Comparison of ENCODE assay signal across 32 cellular contexts in the genomic region with DNA sequence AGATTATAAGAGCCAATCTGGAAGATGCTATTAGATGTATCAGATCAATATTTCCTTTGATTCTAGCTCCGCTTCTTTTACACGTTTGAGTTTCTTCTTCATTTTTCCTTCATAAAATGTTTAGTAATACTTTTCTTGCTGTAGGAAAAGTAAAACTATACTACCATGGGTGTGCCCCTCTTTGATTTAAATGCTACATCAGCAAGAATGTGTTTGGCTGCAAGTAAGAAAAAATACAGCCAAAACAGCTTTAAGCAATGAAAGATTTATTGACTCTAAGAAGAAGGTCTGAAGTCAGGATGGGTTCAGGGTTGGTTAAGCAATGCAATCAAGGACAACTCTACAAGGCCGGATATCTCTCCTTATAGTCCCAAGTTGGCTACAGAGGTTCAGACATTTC.
"Had no signal": no experiment of that assay in that cellular context is flagged by ENCODE, and none has a peak within 500 bp of the region (broad histone marks: within the 10 kb centered on the region; RNA-seq: fewer than 3 reads in every experiment).

No MANE protein-coding gene starts in this region.

- H3K27me3 ChIP-seq: neutrophil, spleen, suprapubic skin, testis, tibial artery, transverse colon, upper lobe of right lung, uterus had no signal

- H2AFZ ChIP-seq: parathyroid adenoma had no signal

- H3K4me2 ChIP-seq: smooth muscle cell had no signal

- H3K9me3 ChIP-seq: neutrophil, psoas muscle, spleen, suprapubic skin, testis, tibial artery, transverse colon, upper lobe of right lung, uterus had no signal

- H3K36me3 Mint-ChIP-seq: naive thymus-derived CD8-positive, alpha-beta T cell; natural killer cell treated with Interleukin-12 subunit alpha and Interleukin-12 subunit beta and Interleukin-15 and Interleukin-18, amount 100 ng/mL, for 72 hours; stimulated activated memory B cell treated with anti-CD40 and anti-IgM and Interleukin-4, amounts not matched to agents 10 μg/mL and 1 μg/mL and 100 μg/mL, for 72 hours; type B pancreatic cell had no signal

- H3K4me1 Mint-ChIP-seq: naive thymus-derived CD8-positive, alpha-beta T cell; stimulated activated memory B cell treated with anti-CD40 and anti-IgM and Interleukin-4, amounts not matched to agents 10 μg/mL and 1 μg/mL and 100 μg/mL, for 72 hours; stimulated activated naive CD8-positive, alpha-beta T cell treated with anti-CD3 and anti-CD28 coated beads, Interleukin-15, amount 100 ng/mL, for 72 hours had no signal

- H3K27ac ChIP-seq: neutrophil, parathyroid adenoma, psoas muscle, skin epidermis, spleen, suprapubic skin, testis, tibial artery, transverse colon, upper lobe of right lung, uterus had no signal

- H3K27me3 Mint-ChIP-seq: progenitor cell of endocrine pancreas had no signal

- H3K79me2 ChIP-seq: parathyroid adenoma had no signal

- H3K4me1 ChIP-seq: parathyroid adenoma, psoas muscle, spleen, suprapubic skin, testis, tibial artery, transverse colon, uterus had no signal

- H3K4me3 Mint-ChIP-seq: naive thymus-derived CD8-positive, alpha-beta T cell; natural killer cell treated with Interleukin-12 subunit alpha and Interleukin-12 subunit beta and Interleukin-15 and Interleukin-18, amount 100 ng/mL, for 72 hours; nephron progenitor cell; neural crest cell; stimulated activated memory B cell treated with anti-CD40 and anti-IgM and Interleukin-4, amounts not matched to agents 10 μg/mL and 1 μg/mL and 100 μg/mL, for 72 hours; stimulated activated naive CD8-positive, alpha-beta T cell treated with anti-CD3 and anti-CD28 coated beads, Interleukin-15, amount 100 ng/mL, for 72 hours; type B pancreatic cell had no signal

- H3K27ac Mint-ChIP-seq: naive thymus-derived CD8-positive, alpha-beta T cell; natural killer cell treated with Interleukin-12 subunit alpha and Interleukin-12 subunit beta and Interleukin-15 and Interleukin-18, amount 100 ng/mL, for 72 hours; nephron progenitor cell; progenitor cell of endocrine pancreas; stimulated activated memory B cell treated with anti-CD40 and anti-IgM and Interleukin-4, amounts not matched to agents 10 μg/mL and 1 μg/mL and 100 μg/mL, for 72 hours; stimulated activated naive CD8-positive, alpha-beta T cell treated with anti-CD3 and anti-CD28 coated beads, Interleukin-15, amount 100 ng/mL, for 72 hours; type B pancreatic cell had no signal

- H3K9ac ChIP-seq: parathyroid adenoma had no signal

- H3K4me3 ChIP-seq: psoas muscle, skin epidermis, smooth muscle cell, spleen, suprapubic skin, testis, tibial artery, transverse colon, upper lobe of right lung, uterus had no signal

- H3K9me3 Mint-ChIP-seq: nephron progenitor cell; neural crest cell; stimulated activated memory B cell treated with anti-CD40 and anti-IgM and Interleukin-4, amounts not matched to agents 10 μg/mL and 1 μg/mL and 100 μg/mL, for 72 hours; type B pancreatic cell had no signal

- DNase-seq: naive thymus-derived CD8-positive, alpha-beta T cell; nephron progenitor cell; nucleus accumbens; posterior cingulate gyrus; psoas muscle; right cardiac atrium; spleen; stimulated activated CD4-positive, alpha-beta T cell treated with anti-CD3 and anti-CD28 coated beads, Interleukin-12 subunit alpha, Interleukin-12 subunit beta, amount 100 ng/mL, for 4 hours; stimulated activated CD4-positive, alpha-beta T cell treated with anti-CD3 and anti-CD28 coated beads, Interleukin-1b, Interleukin-23, amount 100 ng/mL, for 48 hours; stimulated activated CD4-positive, alpha-beta T cell treated with anti-CD3 and anti-CD28 coated beads, Interleukin-4, amount 100 ng/mL, for 1 hour; stimulated activated CD4-positive, alpha-beta T cell treated with anti-CD3 and anti-CD28 coated beads, Interleukin-4, amount 100 ng/mL, for 4 hours; stimulated activated CD8-positive, alpha-beta memory T cell treated with anti-CD3 and anti-CD28 coated beads, Interleukin-4, amount 100 ng/mL, for 48 hours; stimulated activated naive CD4-positive, alpha-beta T cell; stimulated activated naive CD8-positive, alpha-beta T cell treated with anti-CD3 and anti-CD28 coated beads, Interleukin-15, amount 100 ng/mL, for 72 hours; stimulated activated naive CD8-positive, alpha-beta T cell treated with anti-CD3 and anti-CD28 coated beads, Interleukin-15, Interleukin-2, amounts not matched to agents 100 U/mL and 50 U/mL, for 24 hours; substantia nigra; testis; tibial artery; transverse colon; upper lobe of right lung; uterus had no signal

- ATAC-seq: naive thymus-derived CD8-positive, alpha-beta T cell; natural killer cell treated with Interleukin-12 subunit alpha and Interleukin-12 subunit beta and Interleukin-15 and Interleukin-18, amount 100 ng/mL, for 72 hours; psoas muscle; right cardiac atrium; sciatic nerve; stimulated activated memory B cell treated with anti-CD40 and anti-IgM and Interleukin-4, amounts not matched to agents 10 μg/mL and 1 μg/mL and 100 μg/mL, for 72 hours; stimulated activated naive CD8-positive, alpha-beta T cell treated with anti-CD3 and anti-CD28 coated beads, Interleukin-15, amount 100 ng/mL, for 72 hours; stimulated activated naive CD8-positive, alpha-beta T cell treated with anti-CD3 and anti-CD28 coated beads, Interleukin-15, Interleukin-2, amounts not matched to agents 100 U/mL and 50 U/mL, for 24 hours; upper lobe of right lung had no signal

- H3K36me3 ChIP-seq: neutrophil, spleen, suprapubic skin, tibial artery, transverse colon, upper lobe of right lung, uterus had no signal
